15 cellular contexts compared by ENCODE assay signal in genomic region chr6:34512738-34513115, GRCh38. TPM values are rescaled to one million over a fixed set of nuclear protein-coding genes. Genes with fewer than 3 reads are reported as not detected.
"Had no signal": no experiment of that assay in that cellular context is flagged by ENCODE, and none has a peak within 500 bp of the region (broad histone marks: within the 10 kb centered on the region; RNA-seq: fewer than 3 reads in every experiment).

No MANE protein-coding gene starts in this region.

- H3K36me3 Mint-ChIP-seq: type B pancreatic cell had no signal

- H3K27ac ChIP-seq: epithelial cell of prostate, suprapubic skin had no signal

- ATAC-seq: effector memory CD8-positive, alpha-beta T cell; left colon; stimulated activated naive CD8-positive, alpha-beta T cell treated with anti-CD3 and anti-CD28 coated beads, Interleukin-15, Interleukin-2, amounts not matched to agents 100 U/mL and 50 U/mL, for 24 hours had no signal

- H3K9me3 Mint-ChIP-seq: effector memory CD8-positive, alpha-beta T cell; type B pancreatic cell had no signal

- H3K36me3 ChIP-seq: suprapubic skin had no signal

- H3K27ac Mint-ChIP-seq: type B pancreatic cell had no signal

- H3K4me3 Mint-ChIP-seq: effector memory CD8-positive, alpha-beta T cell; naive B cell; type B pancreatic cell had no signal

- DNase-seq: activated CD4-positive, alpha-beta T cell treated with anti-CD3 and anti-CD28 coated beads, Interleukin-2, amount 50 U/mL, for 1 hour; activated CD8-positive, alpha-beta memory T cell treated with anti-CD3 and anti-CD28 coated beads for 24 hours; activated naive CD4-positive, alpha-beta T cell treated with anti-CD3 and anti-CD28 coated beads, Interleukin-2, amount 50 U/mL, for 16 hours; caudate nucleus; effector memory CD8-positive, alpha-beta T cell; left colon; naive B cell; retina; stimulated activated CD4-positive, alpha-beta T cell treated with anti-CD3 and anti-CD28 coated beads, Interleukin-4, amount 100 ng/mL, for 24 hours; stimulated activated naive CD8-positive, alpha-beta T cell treated with anti-CD3 and anti-CD28 coated beads, Interleukin-15, Interleukin-2, amounts not matched to agents 100 U/mL and 50 U/mL, for 24 hours had no signal

- H3K4me3 ChIP-seq: lung, suprapubic skin had no signal

- H3K9me3 ChIP-seq: suprapubic skin had no signal

RNA-seq across cellular contexts. Expression of gene SPDEF, which starts 43.4 kb away (rescaled TPM):
- total RNA-seq: skeletal muscle tissue had no signal
